In the genomic region with DNA sequence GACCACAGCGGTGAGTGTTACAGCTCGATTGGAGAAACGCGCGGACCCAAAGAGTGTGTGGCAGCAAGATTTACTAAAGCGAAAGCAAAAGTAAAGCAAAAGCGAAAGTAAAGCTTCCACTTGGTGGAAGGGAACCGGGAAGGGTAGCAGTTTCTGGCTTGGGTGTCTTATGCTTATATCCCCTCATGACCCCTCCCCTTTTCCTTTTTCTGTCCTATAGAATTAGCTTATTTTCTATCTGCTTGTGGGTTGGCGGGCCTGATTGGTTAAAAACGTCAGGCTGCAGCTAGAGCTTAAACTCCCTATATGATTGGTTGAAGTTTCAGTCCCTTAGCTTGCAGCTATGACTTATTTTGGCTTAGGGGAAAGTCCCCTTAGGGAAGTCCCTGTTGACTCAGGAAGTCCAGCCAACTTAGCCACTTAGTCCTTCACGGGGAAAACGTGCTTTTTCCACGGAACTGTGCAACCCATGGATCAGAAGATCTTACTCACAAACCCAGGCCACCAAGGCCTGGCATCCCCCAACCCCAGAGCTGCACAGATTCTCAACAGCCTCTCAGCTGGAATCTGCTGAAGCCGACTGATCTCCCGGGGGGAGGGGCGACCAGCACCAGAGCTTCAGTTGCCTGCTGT, we compare ENCODE assay signal across 10 cellular contexts.
DNase-seq lines count a peak whose midpoint lies in the region; ATAC-seq, FAIRE-seq and TF ChIP-seq lines count a peak whose summit lies in the region.
"Had no signal": no experiment of that assay in that cellular context is flagged by ENCODE, and none has a peak within 500 bp of the region (broad histone marks: within the 10 kb centered on the region; RNA-seq: fewer than 3 reads in every experiment).

No MANE protein-coding gene starts in this region.

- H3K27ac ChIP-seq in liver (ENCODE audit: low read depth in 1 of 2, low read length in 2 of 2) = no peak overlapping the region
- no peak overlapping the region for H3K27ac ChIP-seq in adrenal gland

- H3K9ac ChIP-seq in Loucy (ENCODE audit: low read depth, low read length, poor library complexity, severe bottlenecking) = no peak overlapping the region
- no peak overlapping the region for H3K9ac ChIP-seq in liver (ENCODE audit: low read depth in 1 of 2, low read length in 2 of 2)

- H3K4me2 ChIP-seq in Loucy (ENCODE audit: low read depth, low read length, poor library complexity, severe bottlenecking) = peak overlapping the region; percentile 40

- H3F3A ChIP-seq in Loucy (ENCODE audit: low read depth) = no peaks in the 10 kb centered on the region

- H3K4me1 ChIP-seq in Loucy (ENCODE audit: insufficient read depth, low read length, poor library complexity, severe bottlenecking) (no peaks in the 10 kb centered on the region), liver (ENCODE audit: control insufficient read depth in 4 of 4, insufficient read depth in 4 of 4, low read length in 3 of 4) (no peaks in the 10 kb centered on the region), adrenal gland (replicated peaks in 1 of 2) (no peaks in the 10 kb centered on the region)

- FAIRE-seq in RCC 7860 (lab: Jason Lieb, UNC) = peak; percentile 100

- WGBS in liver = 75% methylated on average over 16 of the region's 16 CpGs
- 70 to 84% (median 79%) methylated on average over 13 to 16 of the region's 16 CpGs for WGBS in adrenal gland, 4 donors

- TF ChIP-seq POLR2A in adrenal gland (IDR thresholded peaks at IDR 0.05) = no peak

- TF ChIP-seq CTCF in Loucy (conservative IDR thresholded peaks at IDR 0.05; ENCODE audit: low read length) (no peak), liver (IDR thresholded peaks at IDR 0.05; ENCODE audit: low read depth, low read length, missing input control) (no peak), GM13977 (IDR thresholded peaks at IDR 0.05; ENCODE audit: extremely low read depth, insufficient read depth, missing control alignments) (no peak), adrenal gland (IDR thresholded peaks at IDR 0.05) (no peak)

- H2AFZ ChIP-seq in Loucy (ENCODE audit: low read length) = peak overlapping the region; percentile 43; the same call in 1 of the 2 replicates

- H3K9me2 ChIP-seq in Loucy (replicated peaks; ENCODE audit: low read depth, low read length) = no peaks in the 10 kb centered on the region

- ATAC-seq in Right ventricle myocardium inferior = no peak

- H3K36me3 ChIP-seq in Loucy (ENCODE audit: insufficient read depth, low read length) (no peaks in the 10 kb centered on the region), liver (ENCODE audit: control insufficient read depth in 4 of 4, insufficient read depth in 3 of 4, low read depth in 1 of 4, low read length in 3 of 4) (no peaks in the 10 kb centered on the region), adrenal gland (replicated peaks in 1 of 2) (no peaks in the 10 kb centered on the region)

- H3K4me3 ChIP-seq in Loucy (ENCODE audit: low read length, poor library complexity, severe bottlenecking) = peak overlapping the region; percentile 43
- peak overlapping the region; percentile 8 to 18 (median 18) for H3K4me3 ChIP-seq in liver (ENCODE audit: low read depth in 1 of 3, low read length in 3 of 3)
- no peak overlapping the region for H3K4me3 ChIP-seq in adrenal gland

- H3K79me2 ChIP-seq in Loucy (ENCODE audit: insufficient read depth, low read length) = no peaks in the 10 kb centered on the region

- no peaks in the 10 kb centered on the region for H4K20me1 ChIP-seq in Loucy (ENCODE audit: insufficient read depth, low read length, poor library complexity, severe bottlenecking)

- DNase-seq in NCI-H2196 (lab: John Stamatoyannopoulos, UW; ENCODE audit: unreplicated experiment) = peak; percentile 33
- no peak for DNase-seq in NCI-H2196 treated with DMSO at 0.1 percent for 48 hours (lab: John Stamatoyannopoulos, UW; ENCODE audit: unreplicated experiment)
- peak; percentile 99 for DNase-seq in RCC 7860 (ENCODE audit: low spot score)
- DNase-seq in GM13977 (ENCODE audit: low spot score) = no peak
- DNase-seq in adrenal gland = no peak
- no peak for DNase-seq in Right ventricle myocardium inferior (ENCODE audit: missing footprints)
- DNase-seq: glutamatergic neuron, Karpas-422 had no signal

- H3K27me3 ChIP-seq in Loucy (ENCODE audit: insufficient read depth, low read length, poor library complexity, severe bottlenecking) = no peaks in the 10 kb centered on the region
- H3K27me3 ChIP-seq in liver (ENCODE audit: control insufficient read depth in 4 of 4, insufficient read depth in 4 of 4, low read length in 3 of 4) = no peaks in the 10 kb centered on the region
- H3K27me3 ChIP-seq in adrenal gland = no peaks in the 10 kb centered on the region

- no peak for TF ChIP-seq RAD21 in liver (IDR thresholded peaks at IDR 0.05)

- in situ Hi-C loops in GM13977 (cut with MboI; ENCODE audit: low pct_unique_long_range_greater_than_20kb, low sequenced_read_pairs, unreplicated experiment) = no loop called here

- H3K9me3 ChIP-seq in Loucy (ENCODE audit: insufficient read depth, low read depth, low read length) (no peaks in the 10 kb centered on the region), liver (ENCODE audit: control insufficient read depth in 4 of 4, low read length in 3 of 4) (no peaks in the 10 kb centered on the region), adrenal gland (replicated peaks in 1 of 3) (no peaks in the 10 kb centered on the region)

- intact Hi-C loops in adrenal gland (cut with DNase I) = no loop called here
- intact Hi-C loops in Right ventricle myocardium inferior (cut with DNase I) = no loop called here

TF ChIP-seq in liver, 16 proteins besides CTCF, POLR2A, EP300 and RAD21:
- TF ChIP-seq FOXA2 (IDR thresholded peaks at IDR 0.05) (no peak), SP1 (IDR thresholded peaks at IDR 0.05) (no peak)
- TF ChIP-seq, protein P1, sequence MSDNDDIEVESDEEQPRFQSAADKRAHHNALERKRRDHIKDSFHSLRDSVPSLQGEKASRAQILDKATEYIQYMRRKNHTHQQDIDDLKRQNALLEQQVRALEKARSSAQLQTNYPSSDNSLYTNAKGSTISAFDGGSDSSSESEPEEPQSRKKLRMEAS (IDR thresholded peaks at IDR 0.05) = no peak

Comparison
In these comparisons a context has a peak if more than half of its experiments do, and no peak if none do; other contexts are left out.
1. DNase-seq: peak in NCI-H2196 (single experiment) and RCC 7860 (single experiment); none in NCI-H2196 treated with DMSO at 0.1 percent for 48 hours (single experiment), GM13977 (single experiment), adrenal gland (0 of 7) and Right ventricle myocardium inferior (single experiment).
2. H3K4me3 ChIP-seq: peak in Loucy (single experiment) and liver (3 of 3); none in adrenal gland (0 of 4).